In genomic region chr5:16417392-16418074, GRCh38 we compare ENCODE assay signal across 25 cellular contexts.
"Had no signal": no experiment of that assay in that cellular context is flagged by ENCODE, and none has a peak within 500 bp of the region (broad histone marks: within the 10 kb centered on the region; RNA-seq: fewer than 3 reads in every experiment).

No MANE protein-coding gene starts in this region.

- FAIRE-seq: bronchial epithelial cell, endometrium, islet of Langerhans, urothelium cell line had no signal

- H3K4me1 ChIP-seq: colonic mucosa, esophagus squamous epithelium, spleen, testis had no signal

- H3K27me3 ChIP-seq: colonic mucosa, esophagus squamous epithelium, right atrium auricular region, spleen, testis, transverse colon had no signal

- ATAC-seq: activated CD4-positive, alpha-beta T cell treated with anti-CD3 and anti-CD28 coated beads for 36 hours; activated CD8-positive, alpha-beta memory T cell treated with anti-CD3 and anti-CD28 coated beads, Interleukin-2, amount 10 ng/mL, durations not matched to agents 7 days and 5 days; activated CD8-positive, alpha-beta T cell treated with anti-CD3 and anti-CD28 coated beads, Interleukin-2, amount 10 ng/mL, durations not matched to agents 7 days and 5 days; activated naive CD4-positive, alpha-beta T cell treated with anti-CD3 and anti-CD28 coated beads, Interleukin-2, amount 50 U/mL, for 72 hours; activated T-cell treated with anti-CD3 and anti-CD28 coated beads, Interleukin-2, amount 50 U/mL, for 72 hours; naive thymus-derived CD8-positive, alpha-beta T cell had no signal

- H3K27ac ChIP-seq: colonic mucosa, epithelial cell of prostate, esophagus squamous epithelium, spleen, testis, transverse colon had no signal

- H3K36me3 ChIP-seq: colonic mucosa, esophagus squamous epithelium, right atrium auricular region, spleen, transverse colon had no signal

- H3K9me3 ChIP-seq: colonic mucosa, esophagus squamous epithelium, right atrium auricular region, spleen, testis, transverse colon had no signal

- DNase-seq: activated CD4-positive, alpha-beta T cell treated with anti-CD3 and anti-CD28 coated beads for 36 hours; activated CD4-positive, CD25-positive, alpha-beta regulatory T cell; activated CD8-positive, alpha-beta memory T cell treated with anti-CD3 and anti-CD28 coated beads, Interleukin-2, amount 10 ng/mL, durations not matched to agents 7 days and 5 days; activated CD8-positive, alpha-beta T cell treated with anti-CD3 and anti-CD28 coated beads, Interleukin-2, amount 10 ng/mL, durations not matched to agents 7 days and 5 days; activated naive CD4-positive, alpha-beta T cell; activated T-cell treated with anti-CD3 and anti-CD28 coated beads, Interleukin-2, amount 50 U/mL, for 72 hours; cerebellar nuclear complex; colonic mucosa; effector CD8-positive, alpha-beta T cell; esophagus squamous epithelium; foreskin melanocyte; midbrain; naive thymus-derived CD8-positive, alpha-beta T cell; occipital lobe; spleen; stimulated activated naive CD4-positive, alpha-beta T cell; testis; transverse colon had no signal

- H3K4me3 ChIP-seq: colonic mucosa, esophagus squamous epithelium, right atrium auricular region, spleen, testis, transverse colon had no signal
